In genomic region chr3:10470666-10471336, GRCh38 we compare ENCODE assay signal across 1 cellular context.
A peak's percentile ranks its signal among the peaks of the same experiment; 100 is the strongest.
TF ChIP-seq lines count a peak whose summit lies in the region.

No MANE protein-coding gene starts in this region.

TF ChIP-seq in K562, 482 proteins besides CTCF, POLR2A, EP300 and RAD21:
- TF ChIP-seq RBFOX2 (IDR thresholded peaks at IDR 0.05; ENCODE audit: low read depth, low read length) (no peak), RFX1 (IDR thresholded peaks at IDR 0.05) (peak; percentile 82), ATF3 (IDR thresholded peaks at IDR 0.05) (no peak), ATF3 (CRISPR knock-in tag; conservative IDR thresholded peaks at IDR 0.05) (no peak)
TF ChIP-seq in K562: peak in this region for 1.
